8 cellular contexts compared by ENCODE assay signal in genomic region chr1:47313915-47314664, GRCh38. TPM values are rescaled to one million over a fixed set of nuclear protein-coding genes. Genes with fewer than 3 reads are reported as not detected.
DNase-seq lines count a peak whose midpoint lies in the region; ATAC-seq, FAIRE-seq and TF ChIP-seq lines count a peak whose summit lies in the region.

Gene STIL (minus strand): TSS chr1:47314147. CDS start chr1:47310319, 3,828 bp downstream.

- TF ChIP-seq POLR2A in GM12892 (IDR thresholded peaks at IDR 0.05; ENCODE audit: low read depth, low read length), result peak; percentile 79

- intact Hi-C loops in heart right ventricle (cut with DNase I) (loop anchor here in 2 of 10 donors (1.0 to 2.0 kb wide), 2 partner anchors 19 kb away; partner anchors contain the start of gene CMPK1 (in 2 of the 2)), posterior cingulate gyrus (cut with DNase I) (loop anchor here (1.0 kb wide), 1 partner anchor 20 kb away; no protein-coding TSS in a partner anchor)

- H3K4me3 ChIP-seq in heart right ventricle, result peak within 1 kb of the TSS; percentile 47 to 92 (median 70)

- FAIRE-seq in GM12892 (lab: Jason Lieb, UNC), result peak; percentile 96

- DNase-seq in GM12892 (ENCODE audit: insufficient read length) (peak; percentile 91), NCI-H146 (lab: John Stamatoyannopoulos, UW) (peak; percentile 97), T-helper 1 cell (peak; percentile 93 to 100 (median 94)), amniotic epithelial cell (ENCODE audit: low read depth) (peak; percentile 99), heart right ventricle (peak; percentile 98), posterior cingulate gyrus (peak; percentile 97 to 100 (median 99)), ureter (ENCODE audit: low spot score) (peak; percentile 99)

- ATAC-seq in HG02852 (IDR thresholded peaks at IDR 0.05; ENCODE audit: unreplicated experiment), result peak; percentile 96
- ATAC-seq in heart right ventricle, result peak; percentile 100

- H3K4me1 ChIP-seq in heart right ventricle, result peaks cover 0 to 14% (median 7%) of the 10 kb centered on the region in 9 donors

- TF ChIP-seq CTCF in heart right ventricle (IDR thresholded peaks at IDR 0.05), result peak in 3 of 9 donors; percentile 10 to 30 (median 17)

- H3K27ac ChIP-seq in heart right ventricle, result peak within 1 kb of the TSS; percentile 37 to 91 (median 75)

- no peaks in the 10 kb centered on the region for H3K9me3 ChIP-seq in heart right ventricle

- WGBS in heart right ventricle, 2 donors, result 0 to 1% methylated on average over 54 of the region's 54 CpGs

- peaks cover 0 to 9% (median 0%) of the 10 kb centered on the region in 9 donors for H3K36me3 ChIP-seq in heart right ventricle

- H3K27me3 ChIP-seq in heart right ventricle, result no peaks in the 10 kb centered on the region

RNA-seq across cellular contexts. Expression of gene STIL, which starts in this region (rescaled TPM):
- 10.7 TPM for polyA plus RNA-seq in GM12892 (2012; ENCODE audit: missing spikeins)
- total RNA-seq in heart right ventricle, result 1 to 10 TPM in 3 of 10 donors, under 1 TPM in 7; 0.44 to 2.1 (median 0.71) TPM
- polyA plus RNA-seq in heart right ventricle, result under 1 TPM; 0.22 to 0.37 TPM
- total RNA-seq in ureter, result 4.0 TPM

Comparison
In these comparisons a context has a peak if more than half of its experiments do, and no peak if none do; other contexts are left out.
1. Peak in every context shown above with its lines: DNase-seq, ATAC-seq, H3K4me3 ChIP-seq and H3K27ac ChIP-seq.